16 cellular contexts compared by ENCODE assay signal in genomic region chr18:35477974-35478373, GRCh38. TPM values are rescaled to one million over a fixed set of nuclear protein-coding genes. Genes with fewer than 3 reads are reported as not detected.
A peak's percentile ranks its signal among the peaks of the same experiment; 100 is the strongest.
DNase-seq lines count a peak whose midpoint lies in the region; ATAC-seq and TF ChIP-seq lines count a peak whose summit lies in the region.
"Had no signal": no experiment of that assay in that cellular context is flagged by ENCODE, and none has a peak within 500 bp of the region (broad histone marks: within the 10 kb centered on the region; RNA-seq: fewer than 3 reads in every experiment).

No MANE protein-coding gene starts in this region.

- ATAC-seq in RWPE2 (ENCODE audit: low read depth) (no peak), HG02938 (IDR thresholded peaks at IDR 0.05; ENCODE audit: unreplicated experiment) (no peak), HG03159 (IDR thresholded peaks at IDR 0.05; ENCODE audit: unreplicated experiment) (no peak)

- peak overlapping the region; percentile 23 for H3K4me3 ChIP-seq in RWPE2 (ENCODE audit: severe bottlenecking)
- H3K4me3 ChIP-seq in epithelial cell of proximal tubule (ENCODE audit: low read depth, low read length): peak overlapping the region; percentile 47
- peak overlapping the region; percentile 10 for H3K4me3 ChIP-seq in smooth muscle cell
- H3K4me3 ChIP-seq: lower lobe of right lung, MG63 had no signal

- no peaks in the 10 kb centered on the region for H3K27me3 ChIP-seq in RWPE2 (ENCODE audit: insufficient read depth, poor library complexity, severe bottlenecking)
- H3K27me3 ChIP-seq in smooth muscle cell (ENCODE audit: low read depth): no peaks in the 10 kb centered on the region
- H3K27me3 ChIP-seq: MG63 had no signal

- no peaks in the 10 kb centered on the region for H4K20me1 ChIP-seq in smooth muscle cell (ENCODE audit: low read depth)

- peak overlapping the region; percentile 63 for H3K9ac ChIP-seq in smooth muscle cell (ENCODE audit: low read depth)

- CTCF ChIA-PET in activated naive CD4-positive, alpha-beta T cell treated with anti-CD3 and anti-CD28 coated beads for 36 hours (lab: Charles Lee): interaction anchor here (0.6 kb wide), 1 partner anchor 104 kb away, joined by 3 read pairs; no protein-coding TSS in a partner anchor

- no peaks in the 10 kb centered on the region for H3K27me3 Mint-ChIP-seq in activated naive CD4-positive, alpha-beta T cell treated with anti-CD3 and anti-CD28 coated beads for 36 hours (ENCODE audit: low read depth)
- H3K27me3 Mint-ChIP-seq: activated B cell treated with CpG ODN at 0.5 μM for 24 hours, type B pancreatic cell had no signal

- H2AFZ ChIP-seq in smooth muscle cell (ENCODE audit: low read depth): no peak overlapping the region

- H3K4me3 Mint-ChIP-seq in activated naive CD4-positive, alpha-beta T cell treated with anti-CD3 and anti-CD28 coated beads for 36 hours: peak overlapping the region; percentile 8
- H3K4me3 Mint-ChIP-seq: activated B cell treated with CpG ODN at 0.5 μM for 24 hours, type B pancreatic cell had no signal

- peaks cover 28% of the 10 kb centered on the region for H3K36me3 Mint-ChIP-seq in activated naive CD4-positive, alpha-beta T cell treated with anti-CD3 and anti-CD28 coated beads for 36 hours (ENCODE audit: low read depth)

- H3K4me2 ChIP-seq in smooth muscle cell: peak overlapping the region; percentile 35

- H3K4me1 Mint-ChIP-seq in activated naive CD4-positive, alpha-beta T cell treated with anti-CD3 and anti-CD28 coated beads for 36 hours (ENCODE audit: low read depth): peaks cover 38% of the 10 kb centered on the region

- H3F3A ChIP-seq in smooth muscle cell (ENCODE audit: low read depth): peaks cover 3% of the 10 kb centered on the region

- H3K9me3 ChIP-seq in RWPE2 (ENCODE audit: severe bottlenecking) (peaks cover 4% of the 10 kb centered on the region), smooth muscle cell (replicated peaks; ENCODE audit: low read depth) (no peaks in the 10 kb centered on the region)
- H3K9me3 ChIP-seq: lower lobe of right lung had no signal

- peaks cover 45% of the 10 kb centered on the region for H3K36me3 ChIP-seq in RWPE2 (ENCODE audit: low read depth)
- no peaks in the 10 kb centered on the region for H3K36me3 ChIP-seq in smooth muscle cell (ENCODE audit: low read depth)
- H3K36me3 ChIP-seq: lower lobe of right lung had no signal

- no peak for DNase-seq in activated naive CD4-positive, alpha-beta T cell treated with anti-CD3 and anti-CD28 coated beads for 36 hours
- no peak for DNase-seq in activated naive CD4-positive, alpha-beta T cell treated with anti-CD3 and anti-CD28 coated beads, Interleukin-2, amount 50 U/mL, for 16 hours
- DNase-seq in RWPE2 (ENCODE audit: low spot score) (no peak), epithelial cell of proximal tubule (ENCODE audit: low read depth) (no peak), smooth muscle cell (lab: John Stamatoyannopoulos, UW; ENCODE audit: unreplicated experiment) (no peak), HUDEP-2 (lab: John Stamatoyannopoulos, UW; ENCODE audit: unreplicated experiment in 76 of 76) (no peak)
- DNase-seq: activated B cell treated with CpG ODN at 0.5 μM for 24 hours, activated T-cell treated with anti-CD3 and anti-CD28 coated beads for 4 hours, aorta, lower lobe of right lung, NCI-H2029 treated with DMSO at 0.1 percent for 48 hours, NCI-H524 had no signal

- peak overlapping the region; percentile 30 for H3K27ac Mint-ChIP-seq in activated naive CD4-positive, alpha-beta T cell treated with anti-CD3 and anti-CD28 coated beads for 36 hours
- H3K27ac Mint-ChIP-seq: activated B cell treated with CpG ODN at 0.5 μM for 24 hours had no signal

- no peaks in the 10 kb centered on the region for H3K9me3 Mint-ChIP-seq in activated naive CD4-positive, alpha-beta T cell treated with anti-CD3 and anti-CD28 coated beads for 36 hours
- H3K9me3 Mint-ChIP-seq: activated B cell treated with CpG ODN at 0.5 μM for 24 hours, type B pancreatic cell had no signal

- H3K79me2 ChIP-seq in smooth muscle cell (ENCODE audit: low read depth): peaks cover 5% of the 10 kb centered on the region

- TF ChIP-seq CTCF in RWPE2 (IDR thresholded peaks at IDR 0.05; ENCODE audit: poor library complexity, severe bottlenecking) (no peak), epithelial cell of proximal tubule (conservative IDR thresholded peaks at IDR 0.05; ENCODE audit: low read depth, low read length) (no peak), smooth muscle cell (IDR thresholded peaks at IDR 0.05; ENCODE audit: borderline replicate concordance, insufficient read depth, poor library complexity, severe bottlenecking) (no peak)

- peaks cover 39% of the 10 kb centered on the region for H3K4me1 ChIP-seq in RWPE2 (ENCODE audit: insufficient read depth, poor library complexity, severe bottlenecking)
- peaks cover 7% of the 10 kb centered on the region for H3K4me1 ChIP-seq in smooth muscle cell (ENCODE audit: low read depth)

- peak overlapping the region; percentile 97 for H3K27ac ChIP-seq in RWPE2 (ENCODE audit: poor library complexity, severe bottlenecking)
- H3K27ac ChIP-seq in smooth muscle cell (ENCODE audit: low read depth): peak overlapping the region; percentile 91
- H3K27ac ChIP-seq: lower lobe of right lung had no signal

- intact Hi-C loops in activated naive CD4-positive, alpha-beta T cell treated with anti-CD3 and anti-CD28 coated beads for 36 hours (cut with micrococcal nuclease): loop anchor here (1.0 to 5.0 kb wide), 4 partner anchors 19 to 436 kb away; partner anchors contain the start of genes INO80C and MAPRE2

RNA-seq across cellular contexts. Expression of gene INO80C, which starts 19.8 kb away (rescaled TPM):
- total RNA-seq in activated naive CD4-positive, alpha-beta T cell treated with anti-CD3 and anti-CD28 coated beads for 36 hours: 10 to 100 TPM; 34.4 to 36.6 TPM
- total RNA-seq in epithelial cell of proximal tubule: 8.3 and 19.0 TPM in 2 replicates
- 4.8 and 6.8 TPM in 2 replicates for total RNA-seq in smooth muscle cell
- polyA plus RNA-seq in smooth muscle cell: 13.9 and 19.2 TPM in 2 replicates
